In genomic region chrX:42519666-42520231, GRCh38 we compare ENCODE assay signal across 16 cellular contexts.
DNase-seq lines count a peak whose midpoint lies in the region; ATAC-seq, FAIRE-seq and TF ChIP-seq lines count a peak whose summit lies in the region.
"Had no signal": no experiment of that assay in that cellular context is flagged by ENCODE, and none has a peak within 500 bp of the region (broad histone marks: within the 10 kb centered on the region; RNA-seq: fewer than 3 reads in every experiment).

No MANE protein-coding gene starts in this region.

- peaks cover 35% of the 10 kb centered on the region for H3K27me3 Mint-ChIP-seq in MCF 10A (ENCODE audit: insufficient read depth, unreplicated experiment)
- H3K27me3 Mint-ChIP-seq: B cell had no signal

- in situ Hi-C loops in HepG2 (cut with HindIII; ENCODE audit: extremely low pct_ligation_motif_present, low pct_unique_long_range_greater_than_20kb): no loop called here

- no peak overlapping the region for H3K4me3 Mint-ChIP-seq in MCF 10A (ENCODE audit: unreplicated experiment)
- H3K4me3 Mint-ChIP-seq: activated T-cell treated with anti-CD3 and anti-CD28 coated beads, Interleukin-2, amount 50 U/mL, for 72 hours; B cell had no signal

- H3K4me3 ChIP-seq in breast epithelium: no peak overlapping the region
- H3K4me3 ChIP-seq in HepG2 (replicated peaks in 1 of 3; ENCODE audit: insufficient read depth in 1 of 3, low read depth in 2 of 3, low read length in 3 of 3): no peak overlapping the region
- H3K4me3 ChIP-seq: coronary artery, mucosa of descending colon, Peyer's patch, sigmoid colon had no signal

- peak; percentile 70 for DNase-seq in MCF 10A (ENCODE audit: unreplicated experiment)
- no peak for DNase-seq in breast epithelium (ENCODE audit: low spot score in 2 of 2)
- DNase-seq in RWPE1 (ENCODE audit: low spot score): peak; percentile 11
- peak; percentile 5 for DNase-seq in fibroblast of peridontal ligament (ENCODE audit: extremely low read depth)
- no peak for DNase-seq in stimulated activated CD4-positive, alpha-beta T cell treated with anti-CD3 and anti-CD28 coated beads, Interleukin-2, amount 100 ng/mL, for 24 hours
- no peak for DNase-seq in NCI-H1092 treated with DMSO at 0.1 percent for 48 hours (lab: John Stamatoyannopoulos, UW)
- no peak for DNase-seq in HepG2 (ENCODE audit: low spot score)
- DNase-seq: activated T-cell treated with anti-CD3 and anti-CD28 coated beads, Interleukin-2, amount 50 U/mL, for 72 hours; mucosa of descending colon; NCI-H146; Peyer's patch; sigmoid colon had no signal

- H4K20me1 ChIP-seq in HepG2 (ENCODE audit: insufficient read depth, low read length): no peaks in the 10 kb centered on the region

- BruUV-seq in MCF 10A (replicated peaks; lab: Mats Ljungman, UMichigan) (no TSS peak), HepG2 (replicated peaks; lab: Mats Ljungman, UMichigan) (no TSS peak)

- TF ChIP-seq RAD21 in HepG2 (CRISPR knock-in tag; IDR thresholded peaks at IDR 0.05): no peak

- H3K36me3 ChIP-seq in breast epithelium (no peaks in the 10 kb centered on the region), HepG2 (replicated peaks in 1 of 2; ENCODE audit: control insufficient read depth in 1 of 2, insufficient read depth in 2 of 2, low read length in 2 of 2) (no peaks in the 10 kb centered on the region)
- H3K36me3 ChIP-seq: Peyer's patch, sigmoid colon had no signal

- no peak overlapping the region for H2AFZ ChIP-seq in HepG2 (ENCODE audit: low read length)

- no peak overlapping the region for H3K27ac Mint-ChIP-seq in MCF 10A (ENCODE audit: low read depth, unreplicated experiment)
- H3K27ac Mint-ChIP-seq: activated T-cell treated with anti-CD3 and anti-CD28 coated beads, Interleukin-2, amount 50 U/mL, for 72 hours; B cell had no signal

- TF ChIP-seq EP300 in HepG2 (IDR thresholded peaks at IDR 0.05; ENCODE audit: low read depth in 2 of 2, low read length in 2 of 2) (no peak), HepG2 (CRISPR knock-in tag; IDR thresholded peaks at IDR 0.05; ENCODE audit: borderline replicate concordance) (no peak)

- H3K9me3 ChIP-seq in breast epithelium: no peaks in the 10 kb centered on the region
- no peaks in the 10 kb centered on the region for H3K9me3 ChIP-seq in HepG2 (ENCODE audit: low read length)
- H3K9me3 ChIP-seq: mucosa of descending colon, Peyer's patch, sigmoid colon had no signal

- TF ChIP-seq CTCF in MCF 10A (IDR thresholded peaks at IDR 0.05; ENCODE audit: unreplicated experiment): no peak
- TF ChIP-seq CTCF in breast epithelium (IDR thresholded peaks at IDR 0.05): no peak
- no peak for TF ChIP-seq CTCF in RWPE1 (conservative IDR thresholded peaks at IDR 0.05; ENCODE audit: low read depth)
- no peak for TF ChIP-seq CTCF in HepG2 (CRISPR knock-in tag; IDR thresholded peaks at IDR 0.05)

- POLR2A ChIA-PET in MCF 10A (lab: Yijun Ruan, JAX): interaction anchor here (0.7 kb wide), 1 partner anchor 268 kb away, joined by 3 read pairs; no protein-coding TSS in a partner anchor
- POLR2A ChIA-PET in RWPE1 (lab: Yijun Ruan, JAX; ENCODE audit: low non-redundant PET): no interaction called here
- POLR2A ChIA-PET in HepG2 (lab: Yijun Ruan, JAX): no interaction called here

- peaks cover 6% of the 10 kb centered on the region for H3K4me1 Mint-ChIP-seq in MCF 10A (ENCODE audit: insufficient read depth, unreplicated experiment)
- H3K4me1 Mint-ChIP-seq: B cell had no signal

- no peak overlapping the region for H3K4me2 ChIP-seq in HepG2 (ENCODE audit: low read depth, low read length)

- TF ChIP-seq POLR2A in breast epithelium (IDR thresholded peaks at IDR 0.05) (no peak), HepG2 (IDR thresholded peaks at IDR 0.05; ENCODE audit: insufficient read depth in 1 of 2, low read depth in 2 of 2, low read length in 2 of 2) (no peak)

- CTCF ChIA-PET in MCF 10A (lab: Yijun Ruan, JAX) (interaction anchor here (1.1 to 1.2 kb wide), 2 partner anchors 22 to 24 kb away, joined by 3 to 4 read pairs; no protein-coding TSS in a partner anchor), RWPE1 (lab: Yijun Ruan, JAX) (no interaction called here), HepG2 (lab: Yijun Ruan, JAX; ENCODE audit: low intra/inter-chr PET ratio, low total read pairs) (no interaction called here)

- intact Hi-C loops in MCF 10A (cut with micrococcal nuclease) (no loop called here), breast epithelium (cut with DNase I; ENCODE audit: low total_unique reads) (no loop called here), HepG2 (cut with micrococcal nuclease; ENCODE audit: unreplicated experiment) (no loop called here)

- H3K27ac ChIP-seq in breast epithelium (no peak overlapping the region), RWPE1 (no peak overlapping the region), HepG2 (ENCODE audit: extremely low read length, insufficient read depth, low read length) (no peak overlapping the region)
- H3K27ac ChIP-seq: coronary artery, Peyer's patch, sigmoid colon had no signal

- peaks cover 0 to 6% of the 10 kb centered on the region in 2 donors for H3K27me3 ChIP-seq in breast epithelium
- H3K27me3 ChIP-seq in HepG2 (ENCODE audit: control insufficient read depth in 1 of 2, insufficient read depth in 2 of 2, low read length in 2 of 2): no peaks in the 10 kb centered on the region
- H3K27me3 ChIP-seq: Peyer's patch, sigmoid colon had no signal

- H3K9ac ChIP-seq in HepG2 (ENCODE audit: insufficient read depth, low read depth, low read length): no peak overlapping the region

- no peak for FAIRE-seq in HepG2 (lab: Jason Lieb, UNC)
- FAIRE-seq: GM19239 had no signal

- no peaks in the 10 kb centered on the region for H3K36me3 Mint-ChIP-seq in MCF 10A (ENCODE audit: insufficient read depth, unreplicated experiment)

- ATAC-seq in GM19452 (IDR thresholded peaks at IDR 0.05; ENCODE audit: unreplicated experiment) (no peak), HepG2 (no peak)
- ATAC-seq: activated T-cell treated with anti-CD3 and anti-CD28 coated beads, Interleukin-2, amount 50 U/mL, for 72 hours; mucosa of descending colon had no signal

- no peaks in the 10 kb centered on the region for H3K9me3 Mint-ChIP-seq in MCF 10A (ENCODE audit: unreplicated experiment)
- H3K9me3 Mint-ChIP-seq: activated T-cell treated with anti-CD3 and anti-CD28 coated beads, Interleukin-2, amount 50 U/mL, for 72 hours had no signal

- no peaks in the 10 kb centered on the region for H3K79me2 ChIP-seq in HepG2 (ENCODE audit: insufficient read depth, low read length)

- 55% methylated on average over 1 of the region's 1 CpG for WGBS in HepG2 (ENCODE audit: low lambda C conversion rate)

- H3K4me1 ChIP-seq in breast epithelium: no peaks in the 10 kb centered on the region
- no peaks in the 10 kb centered on the region for H3K4me1 ChIP-seq in HepG2 (ENCODE audit: insufficient read depth, low read length)
- H3K4me1 ChIP-seq: Peyer's patch, sigmoid colon had no signal

TF ChIP-seq in HepG2, 621 proteins besides CTCF, POLR2A, EP300 and RAD21:
- no peak for TF ChIP-seq PCBP2 (optimal IDR thresholded peaks at IDR 0.05; ENCODE audit: low read depth, low read length, poor library complexity, severe bottlenecking)
- TF ChIP-seq ZBTB38 (CRISPR knock-in tag; IDR thresholded peaks at IDR 0.05): no peak
- TF ChIP-seq MYNN (CRISPR knock-in tag; IDR thresholded peaks at IDR 0.05; ENCODE audit: low read depth): no peak
- no peak for TF ChIP-seq SNRNP70 (IDR thresholded peaks at IDR 0.05; ENCODE audit: low read depth, low read length)
- no peak for TF ChIP-seq MYC (CRISPR knock-in tag; IDR thresholded peaks at IDR 0.05; ENCODE audit: borderline replicate concordance)
- TF ChIP-seq ZNF607 (CRISPR knock-in tag; IDR thresholded peaks at IDR 0.05; ENCODE audit: borderline replicate concordance): no peak
- no peak for TF ChIP-seq SP1 (IDR thresholded peaks at IDR 0.05)
- no peak for TF ChIP-seq SP1 (CRISPR knock-in tag; IDR thresholded peaks at IDR 0.05)
- TF ChIP-seq ZFX (CRISPR knock-in tag; IDR thresholded peaks at IDR 0.05; ENCODE audit: low read depth): no peak

Comparison
In these comparisons a context has a peak if more than half of its experiments do, and no peak if none do; other contexts are left out.
1. DNase-seq: peak in MCF 10A (single experiment), RWPE1 (single experiment) and fibroblast of peridontal ligament (single experiment); none in breast epithelium (0 of 2), stimulated activated CD4-positive, alpha-beta T cell treated with anti-CD3 and anti-CD28 coated beads, Interleukin-2, amount 100 ng/mL, for 24 hours (0 of 2), NCI-H1092 treated with DMSO at 0.1 percent for 48 hours (single experiment) and HepG2 (single experiment).